In genomic region chr17:79075433-79075805, GRCh38 we compare ENCODE assay signal across 1 cellular context.
TF ChIP-seq lines count a peak whose summit lies in the region.

No MANE protein-coding gene starts in this region.

TF ChIP-seq in HEK293, 187 proteins besides CTCF, POLR2A, EP300 and RAD21 (continued from another document):
- no peak for TF ChIP-seq PRDM4 (tag by site-specific recombination; IDR thresholded peaks at IDR 0.05)
